Comparison of ENCODE assay signal across 9 cellular contexts in genomic region chr1:58968360-58968952, GRCh38.
DNase-seq lines count a peak whose midpoint lies in the region; ATAC-seq, FAIRE-seq and TF ChIP-seq lines count a peak whose summit lies in the region.
"Had no signal": no experiment of that assay in that cellular context is flagged by ENCODE, and none has a peak within 500 bp of the region (broad histone marks: within the 10 kb centered on the region; RNA-seq: fewer than 3 reads in every experiment).

No MANE protein-coding gene starts in this region.

- peak overlapping the region; percentile 96 to 98 (median 97) for H3K27ac Mint-ChIP-seq in CD4-positive, CD25-positive, alpha-beta regulatory T cell
- H3K27ac Mint-ChIP-seq in activated CD4-positive, alpha-beta memory T cell treated with anti-CD3 and anti-CD28 coated beads for 36 hours, result peak overlapping the region; percentile 87

- no peak for FAIRE-seq in D721Med (lab: Jason Lieb, UNC)
- FAIRE-seq: islet of Langerhans had no signal

- no peaks in the 10 kb centered on the region for H3K27me3 ChIP-seq in CD4-positive, CD25-positive, alpha-beta regulatory T cell (ENCODE audit: control insufficient read depth, insufficient read depth, low read length)

- ATAC-seq in CD4-positive, CD25-positive, alpha-beta regulatory T cell (ENCODE audit: low read depth in 2 of 2), result peak; percentile 67 to 76
- peak; percentile 88 for ATAC-seq in HG03280 (IDR thresholded peaks at IDR 0.05; ENCODE audit: unreplicated experiment)

- H3K27ac ChIP-seq in CD4-positive, CD25-positive, alpha-beta regulatory T cell (ENCODE audit: insufficient read depth, low read length, poor library complexity, severe bottlenecking), result peak overlapping the region; percentile 72

- no peaks in the 10 kb centered on the region for H3K27me3 Mint-ChIP-seq in CD4-positive, CD25-positive, alpha-beta regulatory T cell
- H3K27me3 Mint-ChIP-seq in activated CD4-positive, alpha-beta memory T cell treated with anti-CD3 and anti-CD28 coated beads for 36 hours, result no peaks in the 10 kb centered on the region

- intact Hi-C loops in activated CD4-positive, alpha-beta memory T cell treated with anti-CD3 and anti-CD28 coated beads for 36 hours (cut with micrococcal nuclease), result loop anchor here (1.0 to 2.0 kb wide), 2 partner anchors 52 to 78 kb away; no protein-coding TSS in a partner anchor
- intact Hi-C loops in posterior vena cava (cut with DNase I), result no loop called here

- peak in 2 of 3 donors; percentile 43 to 89 for DNase-seq in CD4-positive, CD25-positive, alpha-beta regulatory T cell
- peak; percentile 33 for DNase-seq in GM19240 (ENCODE audit: insufficient read length, low spot score)
- peak; percentile 36 for DNase-seq in activated CD4-positive, alpha-beta memory T cell treated with anti-CD3 and anti-CD28 coated beads for 36 hours
- DNase-seq in fibroblast of villous mesenchyme (ENCODE audit: low read depth), result peak; percentile 63
- DNase-seq in posterior vena cava (ENCODE audit: low spot score), result peak; percentile 93
- no peak for DNase-seq in D721Med (ENCODE audit: insufficient read length, low spot score)
- DNase-seq in 8988T, result no peak

- peaks cover 0 to 4% (median 0%) of the 10 kb centered on the region in 7 donors for H3K9me3 Mint-ChIP-seq in CD4-positive, CD25-positive, alpha-beta regulatory T cell
- H3K9me3 Mint-ChIP-seq in activated CD4-positive, alpha-beta memory T cell treated with anti-CD3 and anti-CD28 coated beads for 36 hours, result peaks cover 5% of the 10 kb centered on the region

- CTCF ChIA-PET in activated CD4-positive, alpha-beta memory T cell treated with anti-CD3 and anti-CD28 coated beads for 36 hours (lab: Charles Lee), result interaction anchor here (0.6 to 1.0 kb wide), 3 partner anchors 101 to 730 kb away, joined by 3 read pairs; no protein-coding TSS in a partner anchor

- H3K4me1 Mint-ChIP-seq in CD4-positive, CD25-positive, alpha-beta regulatory T cell, result peaks cover 16 to 51% (median 30%) of the 10 kb centered on the region in 4 donors
- H3K4me1 Mint-ChIP-seq in activated CD4-positive, alpha-beta memory T cell treated with anti-CD3 and anti-CD28 coated beads for 36 hours (ENCODE audit: low read depth), result peaks cover 25% of the 10 kb centered on the region

- H3K4me3 ChIP-seq in CD4-positive, CD25-positive, alpha-beta regulatory T cell (ENCODE audit: low read depth, low read length), result peak overlapping the region; percentile 47
- H3K4me3 ChIP-seq in fibroblast of villous mesenchyme (ENCODE audit: low read depth, low read length), result no peak overlapping the region

- POLR2A ChIA-PET in activated CD4-positive, alpha-beta memory T cell treated with anti-CD3 and anti-CD28 coated beads for 36 hours (lab: Charles Lee), result interaction anchor here (0.6 kb wide), 1 partner anchor 192 kb away, joined by 4 read pairs; no protein-coding TSS in a partner anchor

- H3K4me1 ChIP-seq in CD4-positive, CD25-positive, alpha-beta regulatory T cell (ENCODE audit: control insufficient read depth, insufficient read depth, low read length, poor library complexity, severe bottlenecking), result peaks cover 24% of the 10 kb centered on the region

- no peaks in the 10 kb centered on the region for H3K9me3 ChIP-seq in CD4-positive, CD25-positive, alpha-beta regulatory T cell (ENCODE audit: control insufficient read depth in 2 of 2, low read length in 2 of 2)

- no peaks in the 10 kb centered on the region for H3K36me3 Mint-ChIP-seq in CD4-positive, CD25-positive, alpha-beta regulatory T cell
- no peaks in the 10 kb centered on the region for H3K36me3 Mint-ChIP-seq in activated CD4-positive, alpha-beta memory T cell treated with anti-CD3 and anti-CD28 coated beads for 36 hours

- H3K36me3 ChIP-seq in CD4-positive, CD25-positive, alpha-beta regulatory T cell (ENCODE audit: control insufficient read depth, insufficient read depth, low read length), result no peaks in the 10 kb centered on the region

- H3K4me3 Mint-ChIP-seq in CD4-positive, CD25-positive, alpha-beta regulatory T cell, result peak overlapping the region in 3 of 4 donors; percentile 42 to 82 (median 80)
- peak overlapping the region; percentile 34 for H3K4me3 Mint-ChIP-seq in activated CD4-positive, alpha-beta memory T cell treated with anti-CD3 and anti-CD28 coated beads for 36 hours

- TF ChIP-seq CTCF in fibroblast of villous mesenchyme (IDR thresholded peaks at IDR 0.05; ENCODE audit: insufficient read depth, low read depth, low read length), result no peak
- TF ChIP-seq CTCF in D721Med (IDR thresholded peaks at IDR 0.05; ENCODE audit: insufficient read depth, missing control alignments), result no peak

Comparison
In these comparisons a context has a peak if more than half of its experiments do, and no peak if none do; other contexts are left out.
1. DNase-seq: peak in CD4-positive, CD25-positive, alpha-beta regulatory T cell (2 of 3), GM19240 (single experiment), activated CD4-positive, alpha-beta memory T cell treated with anti-CD3 and anti-CD28 coated beads for 36 hours (single experiment), fibroblast of villous mesenchyme (single experiment) and posterior vena cava (single experiment); none in D721Med (single experiment) and 8988T (single experiment).